In the genomic region with DNA sequence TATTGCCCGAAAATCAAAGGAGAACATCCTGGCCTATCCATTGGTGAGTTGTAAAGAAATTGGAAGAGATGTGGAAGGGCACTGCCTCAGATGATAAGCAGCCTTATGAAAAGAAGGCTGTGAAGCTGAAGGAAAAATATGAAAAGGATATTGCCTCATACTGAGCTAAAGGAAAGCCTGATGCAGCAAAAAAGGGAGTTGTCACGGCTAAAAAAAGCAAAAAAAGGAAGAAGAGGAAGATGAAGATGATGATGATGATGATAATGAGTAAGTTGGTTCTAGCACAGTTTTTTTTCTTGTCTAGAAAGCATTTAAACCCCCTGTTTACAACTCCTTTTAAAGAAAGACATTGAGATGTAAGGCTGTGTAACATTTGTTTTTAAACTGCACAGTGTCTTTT, we compare ENCODE assay signal across 25 cellular contexts.
"Had no signal": no experiment of that assay in that cellular context is flagged by ENCODE, and none has a peak within 500 bp of the region (broad histone marks: within the 10 kb centered on the region; RNA-seq: fewer than 3 reads in every experiment).

No MANE protein-coding gene starts in this region.

- H3K36me3 Mint-ChIP-seq: memory B cell had no signal

- H3K9me3 ChIP-seq: body of pancreas, pancreas, psoas muscle, thyroid gland, upper lobe of right lung had no signal

- H3K27me3 ChIP-seq: body of pancreas, heart right ventricle, pancreas, thyroid gland, upper lobe of right lung had no signal

- H3K27ac ChIP-seq: body of pancreas, heart right ventricle, pancreas, psoas muscle, thyroid gland, upper lobe of right lung had no signal

- H3K4me1 Mint-ChIP-seq: nephron had no signal

- H3K4me1 ChIP-seq: pancreas, psoas muscle, upper lobe of right lung had no signal

- H3K4me3 ChIP-seq: body of pancreas, heart right ventricle, pancreas, psoas muscle, thyroid gland, upper lobe of right lung had no signal

- DNase-seq: activated CD4-positive, alpha-beta memory T cell treated with anti-CD3 and anti-CD28 coated beads, Interleukin-2, amount 10 ng/mL, durations not matched to agents 7 days and 5 days; activated CD4-positive, alpha-beta T cell treated with anti-CD3 and anti-CD28 coated beads for 48 hours; activated gamma-delta T cell; activated naive CD4-positive, alpha-beta T cell treated with anti-CD3 and anti-CD28 coated beads, Interleukin-2, amount 50 U/mL, for 16 hours; activated naive CD8-positive, alpha-beta T cell treated with anti-CD3 and anti-CD28 coated beads, Interleukin-2, amount 50 U/mL, for 24 hours; activated T-cell treated with anti-CD3 and anti-CD28 coated beads, Interleukin-2, amount 50 U/mL, for 72 hours; body of pancreas; caudate nucleus; effector CD4-positive, alpha-beta T cell; erythroblast; foreskin fibroblast; heart right ventricle; islet precursor cell; left cardiac atrium; pancreas; psoas muscle; right cardiac atrium; stimulated activated CD4-positive, alpha-beta T cell treated with anti-CD3 and anti-CD28 coated beads, Interleukin-4, amount 100 ng/mL, for 4 hours; stimulated activated naive CD8-positive, alpha-beta T cell treated with anti-CD3 and anti-CD28 coated beads, Interleukin-15, Interleukin-2, amounts not matched to agents 100 U/mL and 50 U/mL, for 24 hours; substantia nigra; thyroid gland; upper lobe of right lung had no signal

- H3K27me3 Mint-ChIP-seq: dendritic cell treated with granulocyte-macrophage colony-stimulating factor and Interleukin-4, amounts not matched to agents 40 ng/mL and 50 ng/mL, for 4 days had no signal

- H3K4me3 Mint-ChIP-seq: activated CD4-positive, alpha-beta memory T cell treated with anti-CD3 and anti-CD28 coated beads, Interleukin-2, amount 10 ng/mL, durations not matched to agents 7 days and 5 days; activated naive CD8-positive, alpha-beta T cell treated with anti-CD3 and anti-CD28 coated beads, Interleukin-2, amount 50 U/mL, for 24 hours; activated T-cell treated with anti-CD3 and anti-CD28 coated beads, Interleukin-2, amount 50 U/mL, for 72 hours; dendritic cell treated with granulocyte-macrophage colony-stimulating factor and Interleukin-4, amounts not matched to agents 40 ng/mL and 50 ng/mL, for 4 days; memory B cell; nephron had no signal

- H3K36me3 ChIP-seq: heart right ventricle, pancreas, thyroid gland, upper lobe of right lung had no signal

- ATAC-seq: activated naive CD8-positive, alpha-beta T cell treated with anti-CD3 and anti-CD28 coated beads, Interleukin-2, amount 50 U/mL, for 24 hours; activated T-cell treated with anti-CD3 and anti-CD28 coated beads, Interleukin-2, amount 50 U/mL, for 72 hours; body of pancreas; heart right ventricle; left cardiac atrium; pancreas; psoas muscle; right cardiac atrium; stimulated activated naive CD8-positive, alpha-beta T cell treated with anti-CD3 and anti-CD28 coated beads, Interleukin-15, Interleukin-2, amounts not matched to agents 100 U/mL and 50 U/mL, for 24 hours; upper lobe of right lung had no signal

- H3K27ac Mint-ChIP-seq: activated CD4-positive, alpha-beta memory T cell treated with anti-CD3 and anti-CD28 coated beads, Interleukin-2, amount 10 ng/mL, durations not matched to agents 7 days and 5 days; activated naive CD8-positive, alpha-beta T cell treated with anti-CD3 and anti-CD28 coated beads, Interleukin-2, amount 50 U/mL, for 24 hours; activated T-cell treated with anti-CD3 and anti-CD28 coated beads, Interleukin-2, amount 50 U/mL, for 72 hours; dendritic cell treated with granulocyte-macrophage colony-stimulating factor and Interleukin-4, amounts not matched to agents 40 ng/mL and 50 ng/mL, for 4 days; memory B cell; nephron had no signal
